Comparison of ENCODE assay signal across 9 cellular contexts in the genomic region with DNA sequence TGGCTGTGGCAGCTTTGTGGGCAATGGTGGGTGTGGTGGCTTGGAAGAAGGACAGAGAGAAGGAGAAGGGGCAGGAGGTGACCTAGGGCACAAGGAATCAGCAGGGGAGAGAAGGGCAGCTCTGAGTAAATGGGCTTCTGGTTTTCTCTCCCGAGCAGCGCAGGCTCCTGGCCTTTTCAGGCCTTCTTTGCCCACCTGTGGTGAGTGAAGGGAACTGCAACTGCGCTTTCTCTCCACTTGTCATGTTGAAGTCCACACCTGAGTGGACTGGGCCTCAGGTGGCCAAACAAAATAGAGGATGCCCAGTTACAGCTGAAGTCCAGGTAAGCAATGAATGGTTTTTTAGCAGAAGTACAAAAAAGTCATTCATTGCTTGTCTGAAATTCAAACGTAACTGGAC. TPM values are rescaled to one million over a fixed set of nuclear protein-coding genes. Genes with fewer than 3 reads are reported as not detected.
DNase-seq lines count a peak whose midpoint lies in the region; ATAC-seq and TF ChIP-seq lines count a peak whose summit lies in the region.
"Had no signal": no experiment of that assay in that cellular context is flagged by ENCODE, and none has a peak within 500 bp of the region (broad histone marks: within the 10 kb centered on the region; RNA-seq: fewer than 3 reads in every experiment).

No MANE protein-coding gene starts in this region.

- peak; percentile 36; the same call in 1 of the 2 replicates for TF ChIP-seq CTCF in A673 (conservative IDR thresholded peaks at IDR 0.05; ENCODE audit: low read depth, low read length)
- TF ChIP-seq CTCF in GM12873 (IDR thresholded peaks at IDR 0.05; ENCODE audit: insufficient read depth, low read depth, low read length, missing control alignments): peak; percentile 76

- POLR2A ChIA-PET in A673 (lab: Charles Lee; ENCODE audit: low non-redundant PET): no interaction called here

- CTCF ChIA-PET in A673 (lab: Charles Lee): interaction anchor here (0.5 kb wide), 1 partner anchor 16 kb away, joined by 3 read pairs; no protein-coding TSS in a partner anchor

- H3K9me3 ChIP-seq in A673 (ENCODE audit: low read depth, low read length, poor library complexity, severe bottlenecking): no peaks in the 10 kb centered on the region

- intact Hi-C loops in A673 (cut with micrococcal nuclease; ENCODE audit: unreplicated experiment): no loop called here

- peak; percentile 27 for DNase-seq in A673 (ENCODE audit: low spot score)
- DNase-seq in OCI-M1 (lab: John Stamatoyannopoulos, UW): peak; percentile 9
- DNase-seq in glomerular visceral epithelial cell (ENCODE audit: extremely low spot score): peak; percentile 22
- no peak for DNase-seq in UCSD-AML1 (lab: John Stamatoyannopoulos, UW; ENCODE audit: unreplicated experiment)
- DNase-seq in globus pallidus (ENCODE audit: low spot score): no peak

- no peak overlapping the region for H3K4me3 ChIP-seq in A673 (ENCODE audit: low read depth, low read length, poor library complexity, severe bottlenecking)

- no TSS peak for BruUV-seq in A673 (replicated peaks; lab: Mats Ljungman, UMichigan)

- no peak overlapping the region for H3K27ac ChIP-seq in A673 (ENCODE audit: low read depth, low read length, poor library complexity, severe bottlenecking)

- ATAC-seq in GM18868 (IDR thresholded peaks at IDR 0.05; ENCODE audit: unreplicated experiment): no peak
- ATAC-seq in GM21381 (IDR thresholded peaks at IDR 0.05; ENCODE audit: unreplicated experiment): no peak

- no peaks in the 10 kb centered on the region for H3K36me3 ChIP-seq in A673 (ENCODE audit: insufficient read depth, low read length, poor library complexity, severe bottlenecking)

- no peaks in the 10 kb centered on the region for H3K4me1 ChIP-seq in A673 (ENCODE audit: insufficient read depth, low read length, poor library complexity, severe bottlenecking)

- H3K27me3 ChIP-seq in A673 (replicated peaks; ENCODE audit: insufficient read depth, low read depth, low read length, poor library complexity): no peaks in the 10 kb centered on the region

RNA-seq across cellular contexts. Expression of gene KCNA10, which starts 29.4 kb away (rescaled TPM):
- total RNA-seq in A673 (2021): not detected in 2 replicates
- total RNA-seq: glomerular endothelial cell had no signal

RNA-seq across cellular contexts. Expression of gene KCNA2, which starts 57.8 kb away (rescaled TPM):
- 34.2 and 46.6 TPM in 2 replicates for total RNA-seq in A673 (2021)
- total RNA-seq: glomerular endothelial cell had no signal

Comparison
In these comparisons a context has a peak if more than half of its experiments do, and no peak if none do; other contexts are left out.
1. DNase-seq: peak in A673 (single experiment), OCI-M1 (single experiment) and glomerular visceral epithelial cell (single experiment); none in UCSD-AML1 (single experiment) and globus pallidus (single experiment).